Comparison of ENCODE assay signal across 7 cellular contexts in the genomic region with DNA sequence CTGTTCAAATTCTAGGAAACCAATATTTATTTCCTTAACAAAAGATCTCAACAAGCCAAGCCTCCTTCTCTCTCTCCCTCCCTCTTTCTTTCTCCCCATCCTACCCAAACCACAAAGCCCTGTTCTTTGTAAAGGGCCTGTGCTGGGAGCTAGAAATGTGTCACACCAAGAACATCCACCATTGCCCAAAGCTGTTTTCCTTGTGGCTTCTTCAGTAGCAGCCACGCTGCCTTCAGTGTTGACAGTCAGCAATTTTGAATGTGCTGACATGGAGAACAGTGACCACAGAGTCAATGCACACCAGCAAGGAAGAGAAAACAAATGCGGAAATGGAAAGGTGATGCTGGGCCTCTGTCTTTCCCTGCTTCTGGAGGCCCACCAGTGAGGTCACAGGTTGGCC.
A peak's percentile ranks its signal among the peaks of the same experiment; 100 is the strongest.
DNase-seq lines count a peak whose midpoint lies in the region; ATAC-seq lines count a peak whose summit lies in the region.

No MANE protein-coding gene starts in this region.

- ATAC-seq in GM21390 (IDR thresholded peaks at IDR 0.05; ENCODE audit: unreplicated experiment) = peak; percentile 14
- ATAC-seq in sciatic nerve = peak; percentile 39
- no peak for ATAC-seq in HG02588 (IDR thresholded peaks at IDR 0.05; ENCODE audit: unreplicated experiment)

- in situ Hi-C loops in KBM-7 (cut with MboI; ENCODE audit: low pct_unique_long_range_greater_than_20kb, low sequenced_read_pairs) = no loop called here

- intact Hi-C loops in sciatic nerve (cut with DNase I) = no loop called here

- peak; percentile 37 for DNase-seq in KBM-7
- DNase-seq in astrocyte of the hippocampus (ENCODE audit: low read depth, low spot score) = peak; percentile 79
- DNase-seq in sciatic nerve (ENCODE audit: low spot score) = no peak
- no peak for DNase-seq in HPDE6-E6E7 (ENCODE audit: extremely low spot score)
- no peak for DNase-seq in NCI-H1048 (lab: John Stamatoyannopoulos, UW)

Comparison
In these comparisons a context has a peak if more than half of its experiments do, and no peak if none do; other contexts are left out.
1. DNase-seq: peak in KBM-7 (single experiment) and astrocyte of the hippocampus (single experiment); none in sciatic nerve (single experiment), HPDE6-E6E7 (single experiment) and NCI-H1048 (single experiment).